In the genomic region with DNA sequence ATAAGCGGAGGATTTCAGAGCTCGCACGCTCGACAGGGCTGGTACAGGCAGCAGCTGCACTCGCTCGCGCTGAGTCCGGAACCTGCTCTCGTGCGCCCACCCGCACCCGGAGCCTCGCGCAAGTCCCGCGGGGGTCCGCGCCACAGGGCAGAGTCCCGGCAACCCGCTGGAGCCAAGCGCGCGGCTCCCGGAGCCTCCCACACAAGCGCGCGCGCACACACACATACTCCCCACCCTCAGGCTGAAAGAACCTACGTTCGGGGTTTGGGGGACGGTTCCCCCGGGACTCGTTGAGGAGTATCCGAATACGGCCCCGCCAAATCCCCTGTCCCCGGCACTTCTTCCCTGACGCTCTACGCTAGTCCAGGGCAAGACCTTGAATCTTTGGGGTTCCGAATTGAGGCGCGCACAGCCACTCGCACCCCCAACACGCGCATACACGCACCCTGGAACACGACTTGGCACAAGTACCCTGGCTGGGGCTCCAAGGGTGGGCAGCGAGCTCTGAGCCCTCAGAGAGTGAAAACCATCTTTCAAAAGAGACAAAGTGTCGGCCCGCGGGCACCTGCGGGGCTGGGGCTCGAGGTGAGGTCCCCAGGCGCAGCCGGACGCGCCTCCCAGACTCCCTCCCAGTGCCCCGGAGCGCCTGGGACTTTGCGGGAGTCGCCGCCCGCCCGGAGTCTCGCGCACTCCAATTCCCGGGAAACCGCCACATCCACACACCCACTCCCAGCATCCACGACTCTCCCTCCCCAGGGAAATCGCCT, we compare ENCODE assay signal across 1 cellular context.
TF ChIP-seq lines count a peak whose summit lies in the region.

No MANE protein-coding gene starts in this region.

TF ChIP-seq in WTC11, 78 proteins besides CTCF, POLR2A, EP300 and RAD21 (continued from another document):
- TF ChIP-seq, protein P1, sequence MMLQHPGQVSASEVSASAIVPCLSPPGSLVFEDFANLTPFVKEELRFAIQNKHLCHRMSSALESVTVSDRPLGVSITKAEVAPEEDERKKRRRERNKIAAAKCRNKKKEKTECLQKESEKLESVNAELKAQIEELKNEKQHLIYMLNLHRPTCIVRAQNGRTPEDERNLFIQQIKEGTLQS (CRISPR knock-in tag; conservative IDR thresholded peaks at IDR 0.05): no peak
